ENCODE assay signal across 8 cellular contexts in the genomic region with DNA sequence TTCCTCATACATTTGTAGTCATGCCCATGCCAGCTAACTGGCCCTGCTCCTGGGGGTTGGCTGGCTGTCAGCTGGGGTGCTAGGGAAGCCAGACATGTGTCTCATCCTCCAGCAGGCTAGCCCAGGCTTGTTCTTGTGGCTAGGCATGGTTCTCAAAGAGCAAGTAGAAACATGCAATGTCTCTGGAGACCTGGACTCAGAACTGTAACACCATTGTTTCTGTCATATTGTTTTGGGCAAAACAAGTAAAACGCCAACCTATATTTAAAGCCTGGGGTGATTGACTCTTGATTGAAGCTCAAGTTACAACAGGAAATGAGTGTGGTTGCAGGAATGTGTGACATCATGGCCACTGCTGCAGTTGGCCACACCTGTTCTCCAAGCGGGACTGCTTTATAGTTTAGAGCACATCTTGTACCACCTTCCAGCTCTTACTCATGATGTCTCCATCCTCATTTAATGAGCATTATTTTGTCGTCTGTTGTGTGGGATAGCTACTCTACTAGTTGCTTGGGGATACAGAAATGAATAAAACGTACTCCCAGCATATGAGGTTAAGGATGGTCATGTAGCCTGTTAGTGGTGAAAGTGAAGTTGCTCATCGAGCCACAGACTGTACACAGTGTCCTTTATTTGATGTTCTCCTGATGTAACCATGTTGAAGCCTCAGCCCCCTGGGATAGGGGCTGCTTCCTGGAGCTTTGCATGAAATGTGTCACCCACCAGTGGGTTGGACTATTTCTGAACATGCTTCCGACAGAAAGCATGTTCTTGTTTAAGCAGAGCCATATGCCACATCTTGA.
DNase-seq lines count a peak whose midpoint lies in the region; ATAC-seq, FAIRE-seq and TF ChIP-seq lines count a peak whose summit lies in the region.

No MANE protein-coding gene starts in this region.

- TF ChIP-seq EP300 in suprapubic skin (IDR thresholded peaks at IDR 0.05) = no peak

- no peak for FAIRE-seq in RCC 7860 (lab: Jason Lieb, UNC)

- 53% methylated on average over 5 of the region's 6 CpGs for WGBS in suprapubic skin

- no peak overlapping the region for H3K27ac Mint-ChIP-seq in HFFc6

- DNase-seq in NCI-H1417 (lab: John Stamatoyannopoulos, UW) (peak in 2 of 3 experiments; percentile 38 to 73), NCI-H1417 treated with DMSO at 0.1 percent for 48 hours (lab: John Stamatoyannopoulos, UW) (no peak), RCC 7860 (ENCODE audit: low spot score) (peak; percentile 37), suprapubic skin (ENCODE audit: low spot score in 2 of 2) (no peak), cortex of kidney (lab: John Stamatoyannopoulos, UW) (no peak), BE2C (no peak), HFFc6 (no peak)

- ATAC-seq in HG03108 (IDR thresholded peaks at IDR 0.05; ENCODE audit: unreplicated experiment) = peak; percentile 53

- H3K27me3 ChIP-seq in suprapubic skin = no peaks in the 10 kb centered on the region
- no peaks in the 10 kb centered on the region for H3K27me3 ChIP-seq in BE2C

- no peak overlapping the region for H3K4me3 Mint-ChIP-seq in HFFc6

- TF ChIP-seq POLR2A in suprapubic skin (IDR thresholded peaks at IDR 0.05) = no peak

- H3K27me3 Mint-ChIP-seq in HFFc6 (ENCODE audit: insufficient read depth) = no peaks in the 10 kb centered on the region

- H3K27ac ChIP-seq in suprapubic skin = peak overlapping the region; percentile 13

- H3K4me1 ChIP-seq in suprapubic skin (no peaks in the 10 kb centered on the region), BE2C (no peaks in the 10 kb centered on the region)

- H3K36me3 ChIP-seq in suprapubic skin (no peaks in the 10 kb centered on the region), BE2C (no peaks in the 10 kb centered on the region)

- TF ChIP-seq CTCF in suprapubic skin (IDR thresholded peaks at IDR 0.05) (no peak), BE2C (IDR thresholded peaks at IDR 0.05; ENCODE audit: low read depth, low read length) (no peak), HFFc6 (IDR thresholded peaks at IDR 0.05) (no peak)

- no peaks in the 10 kb centered on the region for H3K9me3 ChIP-seq in suprapubic skin
- H3K9me3 ChIP-seq in BE2C = no peaks in the 10 kb centered on the region

- H3K9me3 Mint-ChIP-seq in HFFc6 = peaks cover 30% of the 10 kb centered on the region

- H3K4me1 Mint-ChIP-seq in HFFc6 (ENCODE audit: low read depth) = no peaks in the 10 kb centered on the region

- no peak overlapping the region for H3K4me3 ChIP-seq in suprapubic skin
- no peak overlapping the region for H3K4me3 ChIP-seq in BE2C (ENCODE audit: low read depth, low read length)

- H3K36me3 Mint-ChIP-seq in HFFc6 (ENCODE audit: low read depth) = no peaks in the 10 kb centered on the region

Comparison
In these comparisons a context has a peak if more than half of its experiments do, and no peak if none do; other contexts are left out.
1. DNase-seq: peak in NCI-H1417 (2 of 3) and RCC 7860 (single experiment); none in NCI-H1417 treated with DMSO at 0.1 percent for 48 hours (single experiment), suprapubic skin (0 of 2), cortex of kidney (single experiment), BE2C (single experiment) and HFFc6 (single experiment).